In the genomic region with DNA sequence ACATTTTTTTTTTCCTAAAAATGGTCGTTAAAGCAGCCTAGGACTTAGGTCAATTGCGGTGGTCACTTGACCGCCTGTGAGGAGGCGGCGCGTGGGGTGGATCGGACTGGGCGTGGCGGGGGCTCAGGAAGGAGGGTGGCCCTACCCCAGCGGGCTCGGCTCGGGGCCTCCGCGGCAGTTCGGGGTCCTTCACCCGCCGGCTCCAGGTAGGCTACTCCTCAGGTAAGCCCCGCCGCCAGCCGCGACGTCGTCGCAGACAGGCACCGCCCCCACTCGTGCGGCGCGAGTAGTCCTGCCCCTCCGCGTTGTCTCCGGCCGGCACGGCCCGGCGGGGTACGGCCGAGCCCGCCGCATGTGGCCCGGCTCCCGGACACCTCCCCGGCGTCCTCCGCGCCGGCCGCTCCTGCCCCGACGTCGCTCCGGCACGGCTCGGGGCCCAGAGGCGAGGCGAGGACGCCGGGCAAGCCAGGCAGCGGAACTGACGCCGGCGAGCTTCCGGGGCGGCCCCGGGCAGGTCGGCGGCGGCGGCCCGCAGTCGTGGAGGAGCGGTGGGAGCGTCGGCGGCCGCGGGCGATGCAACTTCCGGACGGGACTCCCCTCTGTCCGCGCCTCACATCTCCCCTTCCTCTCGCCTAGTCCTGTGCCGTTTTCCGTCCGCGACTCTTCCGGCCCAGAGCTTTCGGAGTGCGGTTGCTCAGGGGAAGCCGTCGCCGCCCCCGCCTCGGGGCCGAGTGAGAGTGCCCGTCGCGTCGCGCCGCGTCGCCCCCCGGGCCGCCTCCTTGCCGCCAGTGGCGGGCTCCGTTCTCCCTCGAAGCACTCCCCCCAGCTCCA, we compare ENCODE assay signal across 8 cellular contexts. TPM values are rescaled to one million over a fixed set of nuclear protein-coding genes. Genes with fewer than 3 reads are reported as not detected.
DNase-seq lines count a peak whose midpoint lies in the region; ATAC-seq and TF ChIP-seq lines count a peak whose summit lies in the region.

AGO3 (plus strand) TSS at position 513 of the 831 bp plus-strand sequence. CDS start 322 bp downstream, outside the sequence.

- in situ Hi-C loops in GM18951 (cut with MboI; ENCODE audit: low sequenced_read_pairs, unreplicated experiment) (no loop called here), mammary epithelial cell (cut with MboI; ENCODE audit: low sequenced_read_pairs in 2 of 2) (no loop called here)

- ATAC-seq in HG03159 (IDR thresholded peaks at IDR 0.05; ENCODE audit: unreplicated experiment), result peak; percentile 83
- peak; percentile 84 for ATAC-seq in WTC11

- POLR2A ChIA-PET in AG04449 (lab: Yijun Ruan, JAX) (interaction anchor here (0.6 to 1.0 kb wide), 2 partner anchors 48 to 103 kb away, joined by 4 read pairs; partner anchors contain the start of gene AGO1), WTC11 (lab: Charles Lee) (interaction anchor here (0.8 to 2.3 kb wide), 6 partner anchors 10 to 218 kb away, joined by 3 to 14 read pairs (median 7); partner anchors contain the start of genes AGO1, CLSPN, TEKT2 and TRAPPC3)

- WGBS in mammary epithelial cell (ENCODE audit: low coverage, missing lambda C conversion rate), result 5% methylated on average over 25 of the region's 110 CpGs
- under 1% methylated on average over 102 of the region's 110 CpGs for WGBS in smooth muscle cell (ENCODE audit: low lambda C conversion rate)

- peak within 1 kb of the TSS; percentile 98 for H3K27ac Mint-ChIP-seq in WTC11

- H3K4me1 ChIP-seq in mammary epithelial cell (ENCODE audit: insufficient read depth, low read length), result peaks cover 15% of the 10 kb centered on the region
- H3K4me1 ChIP-seq in smooth muscle cell (ENCODE audit: low read depth), result peaks cover 39% of the 10 kb centered on the region

- dilution Hi-C loops in mammary epithelial cell (cut with HindIII; ENCODE audit: low sequenced_read_pairs), result no loop called here

- no peaks in the 10 kb centered on the region for H3K9me3 Mint-ChIP-seq in WTC11

- peak within 1 kb of the TSS; percentile 91 for H3K4me3 Mint-ChIP-seq in WTC11

- H3K9me3 ChIP-seq in mammary epithelial cell (replicated peaks; ENCODE audit: insufficient read depth, low read length), result no peaks in the 10 kb centered on the region
- no peaks in the 10 kb centered on the region for H3K9me3 ChIP-seq in smooth muscle cell (replicated peaks; ENCODE audit: low read depth)

- H4K20me1 ChIP-seq in mammary epithelial cell (ENCODE audit: insufficient read depth, low read length) (no peaks in the 10 kb centered on the region), smooth muscle cell (ENCODE audit: low read depth) (peaks cover 36% of the 10 kb centered on the region)

- TF ChIP-seq POLR2A in GM18951 (IDR thresholded peaks at IDR 0.05; ENCODE audit: extremely low read depth, insufficient read depth, insufficient read length), result peak; percentile 96

- H3K4me1 Mint-ChIP-seq in WTC11, result peaks cover 45% of the 10 kb centered on the region

- intact Hi-C loops in mammary epithelial cell (cut with micrococcal nuclease), result loop anchor here (2.0 to 5.0 kb wide), 2 partner anchors 101 to 158 kb away; partner anchors contain the start of gene ADPRS

- H3K27me3 Mint-ChIP-seq in WTC11 (ENCODE audit: low read depth), result no peaks in the 10 kb centered on the region

- H2AFZ ChIP-seq in mammary epithelial cell (ENCODE audit: low read depth, low read length), result peak within 1 kb of the TSS; percentile 95
- peak within 1 kb of the TSS; percentile 42 for H2AFZ ChIP-seq in smooth muscle cell (ENCODE audit: low read depth)

- no peaks in the 10 kb centered on the region for H3K27me3 ChIP-seq in mammary epithelial cell (ENCODE audit: insufficient read depth, low read length)
- H3K27me3 ChIP-seq in smooth muscle cell (ENCODE audit: low read depth), result no peaks in the 10 kb centered on the region

- H3K36me3 ChIP-seq in mammary epithelial cell (ENCODE audit: insufficient read depth, low read length) (no peaks in the 10 kb centered on the region), smooth muscle cell (ENCODE audit: low read depth) (no peaks in the 10 kb centered on the region)

- H3K9ac ChIP-seq in mammary epithelial cell (ENCODE audit: insufficient read depth, low read length) (peak within 1 kb of the TSS; percentile 80), smooth muscle cell (ENCODE audit: low read depth) (peak within 1 kb of the TSS; percentile 93)

- CTCF ChIA-PET in AG04449 (lab: Yijun Ruan, JAX), result interaction anchor here (0.9 to 1.1 kb wide), 2 partner anchors 48 to 156 kb away, joined by 3 read pairs; partner anchors contain the start of gene AGO1
- CTCF ChIA-PET in WTC11 (lab: Charles Lee), result interaction anchor here (0.6 to 1.7 kb wide), 6 partner anchors 11 to 204 kb away, joined by 3 to 10 read pairs (median 4); partner anchors contain the start of gene AGO1
- CTCF ChIA-PET in mammary epithelial cell (lab: Charles Lee; ENCODE audit: low non-redundant PET), result interaction anchor here (0.6 kb wide), 3 partner anchors 49 to 1751 kb away, joined by 4 to 8 read pairs (median 4); partner anchors contain the start of gene SMIM12

- H3K27ac ChIP-seq in mammary epithelial cell (ENCODE audit: insufficient read depth, low read depth, low read length) (peak within 1 kb of the TSS; percentile 87), smooth muscle cell (ENCODE audit: low read depth) (peak within 1 kb of the TSS; percentile 94)

- no peak for DNase-seq in AG04449 (ENCODE audit: low read depth, low spot score)
- peak; percentile 91 for DNase-seq in NCI-H2227 (lab: John Stamatoyannopoulos, UW; ENCODE audit: unreplicated experiment)
- peak; percentile 85 for DNase-seq in WTC11 (ENCODE audit: low spot score)
- DNase-seq in mammary epithelial cell, result peak; percentile 91
- DNase-seq in iPS-NIHi7 (ENCODE audit: extremely low spot score), result peak; percentile 89
- DNase-seq in smooth muscle cell (lab: John Stamatoyannopoulos, UW; ENCODE audit: unreplicated experiment), result peak; percentile 61

- BruUV-seq in mammary epithelial cell (replicated peaks; lab: Mats Ljungman, UMichigan), result no TSS peak

- TF ChIP-seq CTCF in AG04449 (IDR thresholded peaks at IDR 0.05; ENCODE audit: insufficient read depth, low read length, missing control alignments), result no peak
- TF ChIP-seq CTCF in WTC11 (IDR thresholded peaks at IDR 0.05), result no peak
- TF ChIP-seq CTCF in mammary epithelial cell (conservative IDR thresholded peaks at IDR 0.05 in 1 of 2, IDR thresholded peaks at IDR 0.05 in 1 of 2; ENCODE audit: extremely low read depth in 1 of 2, insufficient read depth in 1 of 2, low read depth in 1 of 2, low read length in 2 of 2), result no peak
- no peak for TF ChIP-seq CTCF in smooth muscle cell (IDR thresholded peaks at IDR 0.05; ENCODE audit: borderline replicate concordance, insufficient read depth, poor library complexity, severe bottlenecking)

- H3K4me3 ChIP-seq in AG04449 (ENCODE audit: low read depth, low read length) (peak within 1 kb of the TSS; percentile 81), mammary epithelial cell (replicated peaks in 1 of 3; ENCODE audit: insufficient read depth in 1 of 3, low read depth in 2 of 3, low read length in 3 of 3) (peak within 1 kb of the TSS; percentile 73 to 92 (median 80)), smooth muscle cell (peak within 1 kb of the TSS; percentile 97)

- H3F3A ChIP-seq in smooth muscle cell (ENCODE audit: low read depth), result no peaks in the 10 kb centered on the region

- no peaks in the 10 kb centered on the region for H3K36me3 Mint-ChIP-seq in WTC11

- H3K4me2 ChIP-seq in mammary epithelial cell (ENCODE audit: insufficient read depth, low read depth, low read length), result peak within 1 kb of the TSS; percentile 91
- peak within 1 kb of the TSS; percentile 99 for H3K4me2 ChIP-seq in smooth muscle cell

- H3K79me2 ChIP-seq in mammary epithelial cell (ENCODE audit: insufficient read depth, low read length), result peaks cover 46% of the 10 kb centered on the region
- peaks cover 48% of the 10 kb centered on the region for H3K79me2 ChIP-seq in smooth muscle cell (ENCODE audit: low read depth)

TF ChIP-seq in WTC11, 78 proteins besides CTCF, POLR2A, EP300 and RAD21 (continues in another document):
- TF ChIP-seq ZNF138 (CRISPR knock-in tag; conservative IDR thresholded peaks at IDR 0.05) (no peak), SMAD3 (CRISPR knock-in tag; IDR thresholded peaks at IDR 0.05; ENCODE audit: borderline replicate concordance) (no peak), ATF1 (CRISPR knock-in tag; IDR thresholded peaks at IDR 0.05) (no peak)
- TF ChIP-seq, protein P1, sequence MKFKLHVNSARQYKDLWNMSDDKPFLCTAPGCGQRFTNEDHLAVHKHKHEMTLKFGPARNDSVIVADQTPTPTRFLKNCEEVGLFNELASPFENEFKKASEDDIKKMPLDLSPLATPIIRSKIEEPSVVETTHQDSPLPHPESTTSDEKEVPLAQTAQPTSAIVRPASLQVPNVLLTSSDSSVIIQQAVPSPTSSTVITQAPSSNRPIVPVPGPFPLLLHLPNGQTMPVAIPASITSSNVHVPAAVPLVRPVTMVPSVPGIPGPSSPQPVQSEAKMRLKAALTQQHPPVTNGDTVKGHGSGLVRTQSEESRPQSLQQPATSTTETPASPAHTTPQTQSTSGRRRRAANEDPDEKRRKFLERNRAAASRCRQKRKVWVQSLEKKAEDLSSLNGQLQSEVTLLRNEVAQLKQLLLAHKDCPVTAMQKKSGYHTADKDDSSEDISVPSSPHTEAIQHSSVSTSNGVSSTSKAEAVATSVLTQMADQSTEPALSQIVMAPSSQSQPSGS (CRISPR knock-in tag; IDR thresholded peaks at IDR 0.05; ENCODE audit: borderline replicate concordance, low read depth), result no peak
- TF ChIP-seq, protein P2, sequence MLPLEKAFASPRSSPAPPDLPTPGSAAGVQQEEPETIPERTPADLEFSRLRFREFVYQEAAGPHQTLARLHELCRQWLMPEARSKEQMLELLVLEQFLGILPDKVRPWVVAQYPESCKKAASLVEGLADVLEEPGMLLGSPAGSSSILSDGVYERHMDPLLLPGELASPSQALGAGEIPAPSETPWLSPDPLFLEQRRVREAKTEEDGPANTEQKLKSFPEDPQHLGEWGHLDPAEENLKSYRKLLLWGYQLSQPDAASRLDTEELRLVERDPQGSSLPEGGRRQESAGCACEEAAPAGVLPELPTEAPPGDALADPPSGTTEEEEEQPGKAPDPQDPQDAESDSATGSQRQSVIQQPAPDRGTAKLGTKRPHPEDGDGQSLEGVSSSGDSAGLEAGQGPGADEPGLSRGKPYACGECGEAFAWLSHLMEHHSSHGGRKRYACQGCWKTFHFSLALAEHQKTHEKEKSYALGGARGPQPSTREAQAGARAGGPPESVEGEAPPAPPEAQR (CRISPR knock-in tag; IDR thresholded peaks at IDR 0.05), result no peak

RNA-seq across cellular contexts. Expression of gene AGO3, which starts in this region (rescaled TPM):
- total RNA-seq in WTC11 (2021) (26.8 to 30.7 TPM (median 27.0 TPM) in 3 replicates), mammary epithelial cell (10 to 100 TPM; 19.8 to 21.7 TPM), smooth muscle cell (22.6 and 31.6 TPM in 2 replicates)
- polyA plus RNA-seq in mammary epithelial cell (12.4 TPM), smooth muscle cell (14.3 and 22.9 TPM in 2 replicates)
- polyA minus RNA-seq in mammary epithelial cell, result 11.8 TPM
